Comparison of ENCODE assay signal across 1 cellular context in genomic region chr6:42981866-42982265, GRCh38.
TF ChIP-seq lines count a peak whose summit lies in the region.

No MANE protein-coding gene starts in this region.

TF ChIP-seq in K562, 482 proteins besides CTCF, POLR2A, EP300 and RAD21:
- TF ChIP-seq ELF1 (tag; IDR thresholded peaks at IDR 0.05) = no peak
- peak; percentile 40; the same call in 1 of the 2 replicates for TF ChIP-seq CC2D1A (IDR thresholded peaks at IDR 0.05)
- 0 out of 2 replicates have a peak, but pooled peaks have one; percentile 41 for TF ChIP-seq EHMT2 (IDR thresholded peaks at IDR 0.05)
- 0 out of 2 replicates have a peak, but pooled peaks have one; percentile 13 for TF ChIP-seq SMARCA4 (IDR thresholded peaks at IDR 0.05)
- TF ChIP-seq ZNF57 (CRISPR knock-in tag; IDR thresholded peaks at IDR 0.05) = no peak
- no peak for TF ChIP-seq LARP7 (IDR thresholded peaks at IDR 0.05)
- 0 out of 4 replicates have a peak, but pooled peaks of 1 of the 2 experiments have one; percentile 16 for TF ChIP-seq HDAC1 (IDR thresholded peaks at IDR 0.05)
- TF ChIP-seq MCM7 (IDR thresholded peaks at IDR 0.05) = peak in 1 of 2 experiments; percentile 45; a peak in 1 of 4 replicates
